14 cellular contexts compared by ENCODE assay signal in the genomic region with DNA sequence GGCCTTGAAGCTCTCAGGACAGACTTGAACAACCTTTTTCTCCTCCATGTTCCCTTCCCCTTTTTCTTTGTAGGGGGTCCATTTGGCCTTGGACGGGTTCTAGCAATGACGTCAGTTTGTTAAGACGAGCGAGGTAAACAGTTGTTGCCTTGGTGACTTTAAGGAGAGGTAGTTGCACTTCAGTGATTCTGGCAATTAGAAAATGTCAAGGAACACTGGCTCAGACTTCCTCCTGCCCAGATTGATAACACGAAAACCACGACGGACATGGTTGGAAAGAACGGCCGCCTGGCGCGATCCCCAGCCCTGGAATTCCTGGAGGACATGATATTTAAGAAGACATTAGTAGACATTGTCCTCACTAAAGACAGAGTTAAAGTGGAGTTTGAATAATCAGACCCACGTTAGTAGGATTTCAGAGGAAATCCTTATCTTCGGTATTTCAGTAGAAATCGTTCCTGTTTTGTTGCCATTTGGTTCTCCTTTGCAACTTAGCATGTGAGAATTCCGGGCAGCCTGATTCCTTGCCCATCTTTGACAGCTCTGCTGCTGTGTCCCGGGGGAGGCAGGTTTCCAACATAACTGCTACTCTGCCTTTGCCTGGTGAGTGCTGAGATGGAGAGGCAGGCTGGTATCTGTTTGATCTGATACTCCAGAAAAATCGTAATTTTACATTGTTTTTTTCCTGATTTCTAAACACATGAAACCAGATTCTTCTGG.
DNase-seq lines count a peak whose midpoint lies in the region; ATAC-seq and TF ChIP-seq lines count a peak whose summit lies in the region.
"Had no signal": no experiment of that assay in that cellular context is flagged by ENCODE, and none has a peak within 500 bp of the region (broad histone marks: within the 10 kb centered on the region; RNA-seq: fewer than 3 reads in every experiment).

No MANE protein-coding gene starts in this region.

- H3K9me2 ChIP-seq in Karpas-422 (replicated peaks; ENCODE audit: insufficient read depth, low read length): no peaks in the 10 kb centered on the region

- peak overlapping the region; percentile 31 to 80 (median 67) for H3K27ac Mint-ChIP-seq in CD4-positive, CD25-positive, alpha-beta regulatory T cell
- no peak overlapping the region for H3K27ac Mint-ChIP-seq in CD4-positive, alpha-beta T cell
- H3K27ac Mint-ChIP-seq: activated T-helper 2 cell treated with anti-CD3 and anti-CD28 coated beads, Interferon-gamma antibody, Interleukin-2, Interleukin-4, amounts not matched to agents 10 μg/mL and 5 μg/mL and 100 μg/mL, durations not matched to agents 14 hours and 24 hours and 36 hours had no signal

- H3K4me3 Mint-ChIP-seq in CD4-positive, CD25-positive, alpha-beta regulatory T cell: no peak overlapping the region
- no peak overlapping the region for H3K4me3 Mint-ChIP-seq in CD4-positive, alpha-beta T cell

- no peaks in the 10 kb centered on the region for H3K27me3 ChIP-seq in CD4-positive, CD25-positive, alpha-beta regulatory T cell (ENCODE audit: control insufficient read depth, insufficient read depth, low read length)
- H3K27me3 ChIP-seq in Karpas-422 (ENCODE audit: low read length) (no peaks in the 10 kb centered on the region), neutrophil (no peaks in the 10 kb centered on the region)
- H3K27me3 ChIP-seq in CD4-positive, alpha-beta T cell (ENCODE audit: control insufficient read depth, insufficient read depth, low read length): no peaks in the 10 kb centered on the region
- H3K27me3 ChIP-seq: uterus had no signal

- peaks cover 41% of the 10 kb centered on the region for H3K36me3 Mint-ChIP-seq in CD4-positive, CD25-positive, alpha-beta regulatory T cell
- peaks cover 52% of the 10 kb centered on the region for H3K36me3 Mint-ChIP-seq in CD4-positive, alpha-beta T cell (ENCODE audit: low read depth)

- no peaks in the 10 kb centered on the region for H3K27me3 Mint-ChIP-seq in CD4-positive, CD25-positive, alpha-beta regulatory T cell
- no peaks in the 10 kb centered on the region for H3K27me3 Mint-ChIP-seq in CD4-positive, alpha-beta T cell

- CTCF ChIA-PET in CD4-positive, alpha-beta T cell (lab: Charles Lee): no interaction called here

- intact Hi-C loops in CD4-positive, alpha-beta T cell (cut with DNase I, micrococcal nuclease): no loop called here

- peak overlapping the region; percentile 73 for H3K9ac ChIP-seq in Karpas-422 (ENCODE audit: low read length)

- TF ChIP-seq CTCF in fibroblast of the aortic adventitia (IDR thresholded peaks at IDR 0.05; ENCODE audit: insufficient read depth, low read length): no peak
- TF ChIP-seq CTCF in neutrophil (IDR thresholded peaks at IDR 0.05): no peak
- no peak for TF ChIP-seq CTCF in CD4-positive, alpha-beta T cell (IDR thresholded peaks at IDR 0.05)

- H3K4me1 ChIP-seq in CD4-positive, CD25-positive, alpha-beta regulatory T cell (ENCODE audit: control insufficient read depth, insufficient read depth, low read length, poor library complexity, severe bottlenecking): peaks cover 35% of the 10 kb centered on the region
- H3K4me1 ChIP-seq in Karpas-422 (ENCODE audit: low read length) (peaks cover 97% of the 10 kb centered on the region), neutrophil (ENCODE audit: control insufficient read depth in 1 of 2, insufficient read depth in 1 of 2, low read depth in 1 of 2, low read length in 1 of 2) (peaks cover 21 to 48% of the 10 kb centered on the region in 2 experiments)
- H3K4me1 ChIP-seq: uterus had no signal

- H3K27ac ChIP-seq in CD4-positive, CD25-positive, alpha-beta regulatory T cell (ENCODE audit: insufficient read depth, low read length, poor library complexity, severe bottlenecking): no peak overlapping the region
- H3K27ac ChIP-seq in Karpas-422 (ENCODE audit: low read length) (peak overlapping the region; percentile 98), neutrophil (peak overlapping the region; percentile 72)
- no peak overlapping the region for H3K27ac ChIP-seq in CD4-positive, alpha-beta T cell (ENCODE audit: low read depth, low read length)
- H3K27ac ChIP-seq: uterus had no signal

- no peak overlapping the region for H2AFZ ChIP-seq in Karpas-422 (ENCODE audit: low read length)

- H4K20me1 ChIP-seq in Karpas-422 (ENCODE audit: insufficient read depth, low read depth, low read length): peaks cover 4% of the 10 kb centered on the region; the same call in 1 of the 2 replicates

- peaks cover 30 to 87% (median 49%) of the 10 kb centered on the region in 4 donors for H3K4me1 Mint-ChIP-seq in CD4-positive, CD25-positive, alpha-beta regulatory T cell
- H3K4me1 Mint-ChIP-seq in CD4-positive, alpha-beta T cell (ENCODE audit: low read depth): peaks cover 81% of the 10 kb centered on the region

- no peaks in the 10 kb centered on the region for H3K9me3 ChIP-seq in CD4-positive, CD25-positive, alpha-beta regulatory T cell (ENCODE audit: control insufficient read depth in 2 of 2, low read length in 2 of 2)
- H3K9me3 ChIP-seq in Karpas-422 (ENCODE audit: low read length) (no peaks in the 10 kb centered on the region), neutrophil (no peaks in the 10 kb centered on the region)
- no peaks in the 10 kb centered on the region for H3K9me3 ChIP-seq in CD4-positive, alpha-beta T cell (ENCODE audit: control insufficient read depth, low read length)
- H3K9me3 ChIP-seq: uterus had no signal

- peak overlapping the region; percentile 73 for H3K4me2 ChIP-seq in Karpas-422 (ENCODE audit: low read depth, low read length, poor library complexity, severe bottlenecking)

- peaks cover 67% of the 10 kb centered on the region for H3K79me2 ChIP-seq in Karpas-422 (ENCODE audit: low read length)

- no peak for DNase-seq in CD4-positive, CD25-positive, alpha-beta regulatory T cell
- DNase-seq in Karpas-422 (peak; percentile 63), fibroblast of the aortic adventitia (ENCODE audit: low read depth) (peak; percentile 32), SW 1271 (lab: John Stamatoyannopoulos, UW) (no peak), germinal center (ENCODE audit: low spot score) (no peak)
- no peak for DNase-seq in CD4-positive, alpha-beta T cell
- DNase-seq: GDM1; NCI-H1436 treated with DMSO at 0.1 percent for 48 hours; NCI-H510A; stimulated activated CD4-positive, alpha-beta T cell treated with anti-CD3 and anti-CD28 coated beads, Interleukin-2, amount 100 ng/mL, for 24 hours; uterus had no signal

- POLR2A ChIA-PET in CD4-positive, alpha-beta T cell (lab: Charles Lee): interaction anchor here (1.0 to 2.9 kb wide), 3 partner anchors 8 to 168 kb away, joined by 3 to 19 read pairs (median 4); a partner anchor contains a TSS

- peaks cover 0 to 2% (median 0%) of the 10 kb centered on the region in 7 donors for H3K9me3 Mint-ChIP-seq in CD4-positive, CD25-positive, alpha-beta regulatory T cell
- no peaks in the 10 kb centered on the region for H3K9me3 Mint-ChIP-seq in CD4-positive, alpha-beta T cell
- H3K9me3 Mint-ChIP-seq: activated T-helper 2 cell treated with anti-CD3 and anti-CD28 coated beads, Interferon-gamma antibody, Interleukin-2, Interleukin-4, amounts not matched to agents 10 μg/mL and 5 μg/mL and 100 μg/mL, durations not matched to agents 14 hours and 24 hours and 36 hours had no signal

- H3K36me3 ChIP-seq in CD4-positive, CD25-positive, alpha-beta regulatory T cell (ENCODE audit: control insufficient read depth, insufficient read depth, low read length): peaks cover 24% of the 10 kb centered on the region
- H3K36me3 ChIP-seq in Karpas-422 (ENCODE audit: insufficient read depth, low read length) (peaks cover 18% of the 10 kb centered on the region), neutrophil (no peaks in the 10 kb centered on the region)
- H3K36me3 ChIP-seq: uterus had no signal

- no peak overlapping the region for H3K4me3 ChIP-seq in CD4-positive, CD25-positive, alpha-beta regulatory T cell (ENCODE audit: low read depth, low read length)
- H3K4me3 ChIP-seq in Karpas-422 (ENCODE audit: low read length) (peak overlapping the region; percentile 30; the same call in 1 of the 2 replicates), fibroblast of the aortic adventitia (ENCODE audit: low read depth, low read length) (no peak overlapping the region), neutrophil (ENCODE audit: low read depth in 1 of 2, low read length in 1 of 2) (no peak overlapping the region)
- H3K4me3 ChIP-seq: uterus had no signal

- ATAC-seq in CD4-positive, CD25-positive, alpha-beta regulatory T cell (ENCODE audit: low read depth in 2 of 2): no peak
- no peak for ATAC-seq in CD4-positive, alpha-beta T cell (ENCODE audit: poor library complexity)
- ATAC-seq: Panc1 had no signal

Comparison
In these comparisons a context has a peak if more than half of its experiments do, and no peak if none do; other contexts are left out.
1. DNase-seq: peak in Karpas-422 (single experiment) and fibroblast of the aortic adventitia (single experiment); none in CD4-positive, CD25-positive, alpha-beta regulatory T cell (0 of 3), SW 1271 (0 of 2), germinal center (single experiment) and CD4-positive, alpha-beta T cell (0 of 10).
2. H3K27ac ChIP-seq: peak in Karpas-422 (single experiment) and neutrophil (single experiment); none in CD4-positive, CD25-positive, alpha-beta regulatory T cell (single experiment) and CD4-positive, alpha-beta T cell (single experiment).